10 cellular contexts compared by ENCODE assay signal in the genomic region with DNA sequence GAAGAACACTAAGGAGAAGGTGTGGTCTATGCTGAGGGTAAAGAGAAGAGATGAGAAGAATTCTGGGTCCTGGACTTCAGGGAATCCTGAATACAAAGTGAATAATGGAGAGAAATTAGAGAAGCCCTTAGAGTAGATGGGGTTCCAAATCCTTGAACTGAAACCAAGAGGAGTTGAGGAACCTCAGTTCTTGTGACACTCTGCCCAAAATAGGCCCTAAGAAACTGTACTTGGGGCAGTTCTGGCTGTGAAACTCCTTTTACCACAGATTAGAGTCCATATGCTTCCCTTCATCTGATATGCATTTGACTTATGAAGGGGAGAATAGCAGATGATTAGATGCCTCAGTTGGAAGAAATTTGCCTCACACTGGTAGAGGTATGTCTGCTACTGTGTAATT. TPM values are rescaled to one million over a fixed set of nuclear protein-coding genes. Genes with fewer than 3 reads are reported as not detected.
A peak's percentile ranks its signal among the peaks of the same experiment; 100 is the strongest.
DNase-seq lines count a peak whose midpoint lies in the region; ATAC-seq and TF ChIP-seq lines count a peak whose summit lies in the region.
"Had no signal": no experiment of that assay in that cellular context is flagged by ENCODE, and none has a peak within 500 bp of the region (broad histone marks: within the 10 kb centered on the region; RNA-seq: fewer than 3 reads in every experiment).

No MANE protein-coding gene starts in this region.

- ATAC-seq in GM18519 (IDR thresholded peaks at IDR 0.05; ENCODE audit: low FRiP score, unreplicated experiment) = peak; percentile 50
- ATAC-seq in GM21786 (IDR thresholded peaks at IDR 0.05; ENCODE audit: unreplicated experiment) = peak; percentile 56
- ATAC-seq in natural killer cell treated with Interleukin-12 subunit alpha and Interleukin-12 subunit beta and Interleukin-15 and Interleukin-18, amount 100 ng/mL, for 72 hours = no peak
- ATAC-seq in HG03439 (IDR thresholded peaks at IDR 0.05; ENCODE audit: unreplicated experiment) = no peak

- CTCF ChIA-PET in HEK293T (lab: Yijun Ruan, JAX) = interaction anchor here (0.6 kb wide), 1 partner anchor 599 kb away, joined by 3 read pairs; no protein-coding TSS in a partner anchor

- POLR2A ChIA-PET in HEK293T (lab: Yijun Ruan, JAX) = no interaction called here

- peaks cover 60 to 89% of the 10 kb centered on the region in 2 donors for H3K4me1 Mint-ChIP-seq in natural killer cell treated with Interleukin-12 subunit alpha and Interleukin-12 subunit beta and Interleukin-15 and Interleukin-18, amount 100 ng/mL, for 72 hours (ENCODE audit: low read depth in 2 of 2)

- no peaks in the 10 kb centered on the region for H3K36me3 Mint-ChIP-seq in natural killer cell treated with Interleukin-12 subunit alpha and Interleukin-12 subunit beta and Interleukin-15 and Interleukin-18, amount 100 ng/mL, for 72 hours

- H3K9me3 Mint-ChIP-seq in natural killer cell treated with Interleukin-12 subunit alpha and Interleukin-12 subunit beta and Interleukin-15 and Interleukin-18, amount 100 ng/mL, for 72 hours = no peaks in the 10 kb centered on the region

- H3K4me3 Mint-ChIP-seq in natural killer cell treated with Interleukin-12 subunit alpha and Interleukin-12 subunit beta and Interleukin-15 and Interleukin-18, amount 100 ng/mL, for 72 hours = peak overlapping the region; percentile 65

- H3K27ac Mint-ChIP-seq in natural killer cell treated with Interleukin-12 subunit alpha and Interleukin-12 subunit beta and Interleukin-15 and Interleukin-18, amount 100 ng/mL, for 72 hours = peak overlapping the region; percentile 44 to 48

- DNase-seq in MV-4-11 (lab: John Stamatoyannopoulos, UW) (peak; percentile 73), HEK293T (ENCODE audit: extremely low spot score) (no peak), NCI-H748 treated with DMSO at 0.1 percent for 48 hours (lab: John Stamatoyannopoulos, UW) (no peak), substantia nigra (lab: John Stamatoyannopoulos, UW) (no peak)
- no peak for DNase-seq in natural killer cell treated with Interleukin-12 subunit alpha and Interleukin-12 subunit beta and Interleukin-15 and Interleukin-18, amount 100 ng/mL, for 72 hours (ENCODE audit: low spot score)
- DNase-seq: mammary epithelial cell, NCI-H1436 had no signal

- H3K27me3 Mint-ChIP-seq in natural killer cell treated with Interleukin-12 subunit alpha and Interleukin-12 subunit beta and Interleukin-15 and Interleukin-18, amount 100 ng/mL, for 72 hours = no peaks in the 10 kb centered on the region

- no peak overlapping the region for H3K27ac ChIP-seq in substantia nigra (ENCODE audit: low read depth, low read length, poor library complexity, severe bottlenecking)

TF ChIP-seq in HEK293T, 16 proteins besides CTCF, POLR2A, EP300 and RAD21:
- TF ChIP-seq NFRKB (IDR thresholded peaks at IDR 0.05) (no peak), L3MBTL2 (conservative IDR thresholded peaks at IDR 0.05) (no peak), HDGF (IDR thresholded peaks at IDR 0.05; ENCODE audit: borderline replicate concordance) (no peak), TARDBP (IDR thresholded peaks at IDR 0.05) (no peak), ELF4 (IDR thresholded peaks at IDR 0.05) (no peak), ZNF384 (IDR thresholded peaks at IDR 0.05) (no peak), BHLHE40 (IDR thresholded peaks at IDR 0.05; ENCODE audit: borderline replicate concordance) (no peak), SUZ12 (IDR thresholded peaks at IDR 0.05) (no peak), LEF1 (IDR thresholded peaks at IDR 0.05; ENCODE audit: borderline replicate concordance) (no peak)
- TF ChIP-seq, protein P1, sequence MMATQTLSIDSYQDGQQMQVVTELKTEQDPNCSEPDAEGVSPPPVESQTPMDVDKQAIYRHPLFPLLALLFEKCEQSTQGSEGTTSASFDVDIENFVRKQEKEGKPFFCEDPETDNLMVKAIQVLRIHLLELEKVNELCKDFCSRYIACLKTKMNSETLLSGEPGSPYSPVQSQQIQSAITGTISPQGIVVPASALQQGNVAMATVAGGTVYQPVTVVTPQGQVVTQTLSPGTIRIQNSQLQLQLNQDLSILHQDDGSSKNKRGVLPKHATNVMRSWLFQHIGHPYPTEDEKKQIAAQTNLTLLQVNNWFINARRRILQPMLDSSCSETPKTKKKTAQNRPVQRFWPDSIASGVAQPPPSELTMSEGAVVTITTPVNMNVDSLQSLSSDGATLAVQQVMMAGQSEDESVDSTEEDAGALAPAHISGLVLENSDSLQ (IDR thresholded peaks at IDR 0.05) = no peak

RNA-seq across cellular contexts. Expression of a gene that starts 19.0 kb away (rescaled TPM):
- total RNA-seq in natural killer cell treated with Interleukin-12 subunit alpha and Interleukin-12 subunit beta and Interleukin-15 and Interleukin-18, amount 100 ng/mL, for 72 hours = 100 to 1,000 TPM in 1 of 2 donors, 10 to 100 TPM in 1; 69.1 to 124 TPM

Comparison
In these comparisons a context has a peak if more than half of its experiments do, and no peak if none do; other contexts are left out.
1. ATAC-seq: peak in GM18519 (single experiment) and GM21786 (single experiment); none in natural killer cell treated with Interleukin-12 subunit alpha and Interleukin-12 subunit beta and Interleukin-15 and Interleukin-18, amount 100 ng/mL, for 72 hours (0 of 2) and HG03439 (single experiment).